13 cellular contexts compared by ENCODE assay signal in the genomic region with DNA sequence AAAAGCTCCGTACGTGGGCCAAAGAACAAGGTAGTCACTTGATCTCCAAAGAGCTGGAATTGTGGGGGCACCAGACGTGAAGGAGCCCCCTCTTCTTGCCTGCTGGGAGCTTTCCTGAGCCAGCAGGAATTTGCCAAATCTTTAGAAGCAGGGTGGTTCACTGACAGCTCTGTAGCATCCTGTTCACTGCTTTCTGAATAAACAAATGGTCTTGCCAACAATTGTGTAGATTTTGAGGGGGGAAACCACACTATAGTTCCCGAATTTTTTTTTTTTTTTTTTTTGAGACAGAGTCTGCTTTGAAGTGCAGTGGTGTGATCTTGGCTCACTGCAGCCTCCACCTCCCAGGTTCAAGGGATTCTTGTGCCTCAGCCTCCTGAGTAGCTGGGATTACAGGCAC. TPM values are rescaled to one million over a fixed set of nuclear protein-coding genes. Genes with fewer than 3 reads are reported as not detected.
DNase-seq lines count a peak whose midpoint lies in the region; ATAC-seq, FAIRE-seq and TF ChIP-seq lines count a peak whose summit lies in the region.
"Had no signal": no experiment of that assay in that cellular context is flagged by ENCODE, and none has a peak within 500 bp of the region (broad histone marks: within the 10 kb centered on the region; RNA-seq: fewer than 3 reads in every experiment).

No MANE protein-coding gene starts in this region.

- H3K36me3 ChIP-seq in OCI-LY3 (replicated peaks; ENCODE audit: low read depth, low read length) (no peaks in the 10 kb centered on the region), endothelial cell of umbilical vein (ENCODE audit: control insufficient read depth in 2 of 2, extremely low read depth in 1 of 2, insufficient read depth in 2 of 2, low read length in 2 of 2) (no peaks in the 10 kb centered on the region), neutrophil (no peaks in the 10 kb centered on the region)

- H4K20me1 ChIP-seq in OCI-LY3 (ENCODE audit: insufficient read depth, low read length) = no peaks in the 10 kb centered on the region
- no peaks in the 10 kb centered on the region for H4K20me1 ChIP-seq in endothelial cell of umbilical vein (replicated peaks; ENCODE audit: control insufficient read depth, extremely low read depth, insufficient read depth, low read length)

- H3K4me3 Mint-ChIP-seq in activated T-helper 17 cell treated with anti-CD3 and anti-CD28 coated beads, Interleukin-2, amount 50 U/mL, for 72 hours = no peak overlapping the region
- H3K4me3 Mint-ChIP-seq: activated CD4-positive, alpha-beta memory T cell treated with anti-CD3 and anti-CD28 coated beads, Interleukin-2, amount 10 ng/mL, durations not matched to agents 7 days and 5 days had no signal

- H3K4me1 ChIP-seq in A549 (peaks cover 42% of the 10 kb centered on the region), OCI-LY3 (ENCODE audit: low read length) (peaks cover 21% of the 10 kb centered on the region), endothelial cell of umbilical vein (ENCODE audit: control insufficient read depth, extremely low read depth, insufficient read depth, low read length) (peaks cover 26% of the 10 kb centered on the region), neutrophil (ENCODE audit: control insufficient read depth in 1 of 2, insufficient read depth in 1 of 2, low read depth in 1 of 2, low read length in 1 of 2) (peaks cover 56 to 57% of the 10 kb centered on the region in 2 experiments)

- no peak for DNase-seq in A549 (ENCODE audit: low read depth in 1 of 2, low spot score in 1 of 2)
- peak; percentile 79 for DNase-seq in endothelial cell of umbilical vein (ENCODE audit: low read depth, low spot score)
- no peak for DNase-seq in stimulated activated CD4-positive, alpha-beta T cell treated with anti-CD3 and anti-CD28 coated beads, Interleukin-2, amount 100 ng/mL, for 24 hours
- DNase-seq in NCI-H1436 treated with DMSO at 0.1 percent for 48 hours (lab: John Stamatoyannopoulos, UW) = no peak
- no peak for DNase-seq in superior temporal gyrus (ENCODE audit: extremely low spot score)
- DNase-seq: activated CD4-positive, alpha-beta memory T cell treated with anti-CD3 and anti-CD28 coated beads, Interleukin-2, amount 10 ng/mL, durations not matched to agents 7 days and 5 days; NCI-H345 had no signal

- H3K4me2 ChIP-seq in A549 (peak overlapping the region; percentile 61), OCI-LY3 (ENCODE audit: low read length) (peak overlapping the region; percentile 59), endothelial cell of umbilical vein (ENCODE audit: insufficient read depth, low read length) (peak overlapping the region; percentile 74)

- TF ChIP-seq RAD21 in A549 (conservative IDR thresholded peaks at IDR 0.05 in 1 of 2, IDR thresholded peaks at IDR 0.05 in 1 of 2) = no peak

- no TSS peak for BruUV-seq in endothelial cell of umbilical vein (replicated peaks; lab: Mats Ljungman, UMichigan)

- ATAC-seq in A549 = no peak
- ATAC-seq in activated T-helper 17 cell treated with anti-CD3 and anti-CD28 coated beads, Interleukin-2, amount 50 U/mL, for 72 hours (replicated peaks) = no peak

- H3K27me3 ChIP-seq in OCI-LY3 (ENCODE audit: low read depth, low read length) = peaks cover 6% of the 10 kb centered on the region
- H3K27me3 ChIP-seq in endothelial cell of umbilical vein (ENCODE audit: control insufficient read depth in 2 of 2, insufficient read depth in 2 of 2, low read length in 2 of 2) = no peaks in the 10 kb centered on the region
- H3K27me3 ChIP-seq in neutrophil = no peaks in the 10 kb centered on the region

- intact Hi-C loops in endothelial cell of umbilical vein (cut with micrococcal nuclease) = loop anchor here (1.0 to 5.0 kb wide), 5 partner anchors 38 to 376 kb away; a partner anchor contains a TSS

- TF ChIP-seq CTCF in A549 (IDR thresholded peaks at IDR 0.05) (no peak), OCI-LY3 (IDR thresholded peaks at IDR 0.05; ENCODE audit: low read depth, low read length) (no peak), endothelial cell of umbilical vein (IDR thresholded peaks at IDR 0.05; ENCODE audit: extremely low read depth in 1 of 2, insufficient read depth in 1 of 2, low read depth in 1 of 2, low read length in 2 of 2) (no peak), neutrophil (IDR thresholded peaks at IDR 0.05) (no peak)

- no peak overlapping the region for H3K27ac Mint-ChIP-seq in activated T-helper 17 cell treated with anti-CD3 and anti-CD28 coated beads, Interleukin-2, amount 50 U/mL, for 72 hours
- H3K27ac Mint-ChIP-seq: activated CD4-positive, alpha-beta memory T cell treated with anti-CD3 and anti-CD28 coated beads, Interleukin-2, amount 10 ng/mL, durations not matched to agents 7 days and 5 days had no signal

- H3K4me1 Mint-ChIP-seq in activated T-helper 17 cell treated with anti-CD3 and anti-CD28 coated beads, Interleukin-2, amount 50 U/mL, for 72 hours = peaks cover 21% of the 10 kb centered on the region

- H3K9me1 ChIP-seq in endothelial cell of umbilical vein (replicated peaks; ENCODE audit: control insufficient read depth, extremely low read depth, insufficient read depth, low read length) = no peaks in the 10 kb centered on the region

- WGBS in A549 (ENCODE audit: missing lambda C conversion rate) = 49% methylated on average over 4 of the region's 4 CpGs

- POLR2A ChIA-PET in A549 (lab: Yijun Ruan, JAX) = interaction anchor here (1.1 kb wide), 1 partner anchor 260 kb away, joined by 4 read pairs; no protein-coding TSS in a partner anchor
- POLR2A ChIA-PET in endothelial cell of umbilical vein (lab: Charles Lee) = interaction anchor here (0.7 kb wide), 4 partner anchors 39 to 491 kb away, joined by 3 to 8 read pairs (median 5); no protein-coding TSS in a partner anchor

- H2AFZ ChIP-seq in OCI-LY3 (ENCODE audit: low read depth, low read length) (peak overlapping the region; percentile 75), endothelial cell of umbilical vein (ENCODE audit: low read depth, low read length) (peak overlapping the region; percentile 53)

- dilution Hi-C loops in endothelial cell of umbilical vein (cut with MboI; ENCODE audit: extremely low pct_ligation_motif_present, low sequenced_read_pairs) = no loop called here

- TF ChIP-seq POLR2A in A549 (IDR thresholded peaks at IDR 0.05; ENCODE audit: low read length) (no peak), endothelial cell of umbilical vein (IDR thresholded peaks at IDR 0.05; ENCODE audit: low read depth, low read length) (no peak)

- CTCF ChIA-PET in A549 (lab: Yijun Ruan, JAX) (interaction anchor here (0.6 to 7.2 kb wide), 45 partner anchors 8 to 1184 kb away, joined by 3 to 98 read pairs (median 6); a partner anchor contains a TSS), endothelial cell of umbilical vein (lab: Charles Lee) (interaction anchor here (0.7 to 4.8 kb wide), 31 partner anchors 8 to 483 kb away, joined by 3 to 29 read pairs (median 5); a partner anchor contains a TSS)

- H3K4me3 ChIP-seq in A549 (no peak overlapping the region), OCI-LY3 (ENCODE audit: low read length) (no peak overlapping the region), endothelial cell of umbilical vein (replicated peaks in 1 of 3; ENCODE audit: insufficient read depth in 1 of 3, low read depth in 1 of 3, low read length in 3 of 3) (peak overlapping the region in 1 of 3 experiments; percentile 6), neutrophil (ENCODE audit: low read depth in 1 of 2, low read length in 1 of 2) (no peak overlapping the region)

- H3K9me3 ChIP-seq in A549 (no peaks in the 10 kb centered on the region), OCI-LY3 (ENCODE audit: insufficient read depth, low read length) (no peaks in the 10 kb centered on the region), endothelial cell of umbilical vein (replicated peaks; ENCODE audit: control insufficient read depth, insufficient read depth, low read length) (no peaks in the 10 kb centered on the region), neutrophil (no peaks in the 10 kb centered on the region)

- FAIRE-seq in A549 (lab: Jason Lieb, UNC) (no peak), endothelial cell of umbilical vein (lab: Jason Lieb, UNC) (peak; percentile 85)

- no peaks in the 10 kb centered on the region for H3K9me3 Mint-ChIP-seq in activated T-helper 17 cell treated with anti-CD3 and anti-CD28 coated beads, Interleukin-2, amount 50 U/mL, for 72 hours
- H3K9me3 Mint-ChIP-seq: activated CD4-positive, alpha-beta memory T cell treated with anti-CD3 and anti-CD28 coated beads, Interleukin-2, amount 10 ng/mL, durations not matched to agents 7 days and 5 days; activated naive CD4-positive, alpha-beta T cell treated with anti-CD3 and anti-CD28 coated beads, Interleukin-2, amount 50 U/mL, for 72 hours had no signal

- no peaks in the 10 kb centered on the region for H3K27me3 Mint-ChIP-seq in activated T-helper 17 cell treated with anti-CD3 and anti-CD28 coated beads, Interleukin-2, amount 50 U/mL, for 72 hours

- H3K79me2 ChIP-seq in OCI-LY3 (ENCODE audit: low read length) (no peaks in the 10 kb centered on the region), endothelial cell of umbilical vein (ENCODE audit: control insufficient read depth, insufficient read depth, low read length) (no peaks in the 10 kb centered on the region)

- H3K36me3 Mint-ChIP-seq in activated T-helper 17 cell treated with anti-CD3 and anti-CD28 coated beads, Interleukin-2, amount 50 U/mL, for 72 hours (ENCODE audit: low read depth) = no peaks in the 10 kb centered on the region
- H3K36me3 Mint-ChIP-seq: activated naive CD4-positive, alpha-beta T cell treated with anti-CD3 and anti-CD28 coated beads, Interleukin-2, amount 50 U/mL, for 72 hours had no signal

- no peak for TF ChIP-seq EP300 in A549 (IDR thresholded peaks at IDR 0.05)

- peak overlapping the region; percentile 64 to 69 for H3K27ac ChIP-seq in A549
- no peak overlapping the region for H3K27ac ChIP-seq in OCI-LY3 (ENCODE audit: low read length)
- H3K27ac ChIP-seq in endothelial cell of umbilical vein (ENCODE audit: insufficient read depth, low read depth, low read length) = peak overlapping the region; percentile 83
- peak overlapping the region; percentile 86 for H3K27ac ChIP-seq in neutrophil

- H3K9ac ChIP-seq in OCI-LY3 (ENCODE audit: low read length) = no peak overlapping the region
- peak overlapping the region; percentile 62 for H3K9ac ChIP-seq in endothelial cell of umbilical vein (replicated peaks; ENCODE audit: extremely low read depth, insufficient read depth, low read length)

RNA-seq across cellular contexts. Expression of a gene that starts 7.1 kb away (rescaled TPM):
- polyA plus RNA-seq in A549 (2011; rRNA removed) (not detected in 2 replicates), A549 (2017; fragmentation: RNase III; extraction: RNeasy Plus Mini Kit Qiagen cat#74134 plus additional on column Dnase treatment) (not detected in 3 replicates), endothelial cell of umbilical vein (not detected in 2 replicates)
- not detected in 2 replicates for polyA plus RNA-seq in A549 (2012; cell fraction: cytosol; rRNA removed)
- not detected in 2 replicates for polyA plus RNA-seq in A549 (2012; cell fraction: nucleus; rRNA removed)
- not detected in 2 replicates for polyA minus RNA-seq in A549 (2011; rRNA and poly(A)+ RNA removed)
- total RNA-seq in endothelial cell of umbilical vein = not detected in 2 replicates
- not detected in 2 replicates for polyA plus RNA-seq in endothelial cell of umbilical vein (2011; cell fraction: cytosol; rRNA removed)
- not detected in 2 replicates for polyA plus RNA-seq in endothelial cell of umbilical vein (2011; cell fraction: nucleus; rRNA removed)
- polyA plus RNA-seq in endothelial cell of umbilical vein (2012) = not detected in 2 replicates
- not detected in 2 replicates for polyA minus RNA-seq in endothelial cell of umbilical vein
- not detected for polyA minus RNA-seq in endothelial cell of umbilical vein (2011; cell fraction: cytosol; rRNA and poly(A)+ RNA removed)
- polyA minus RNA-seq in endothelial cell of umbilical vein (2011; cell fraction: nucleus; rRNA and poly(A)+ RNA removed) = not detected in 2 replicates
- total RNA-seq in activated T-helper 17 cell treated with anti-CD3 and anti-CD28 coated beads, Interleukin-2, amount 50 U/mL, for 72 hours = not detected
- total RNA-seq: activated CD4-positive, alpha-beta memory T cell treated with anti-CD3 and anti-CD28 coated beads, Interleukin-2, amount 10 ng/mL, durations not matched to agents 7 days and 5 days; activated naive CD4-positive, alpha-beta T cell treated with anti-CD3 and anti-CD28 coated beads, Interleukin-2, amount 50 U/mL, for 72 hours; LHCN-M2; SK-MEL-5 had no signal

RNA-seq across cellular contexts. Expression of a gene that starts 37.8 kb away (rescaled TPM):
- polyA plus RNA-seq in A549 (2011; rRNA removed) = 83.3 and 97.2 TPM in 2 replicates
- polyA plus RNA-seq in A549 (2012; cell fraction: cytosol; rRNA removed) = 7.0 TPM in 2 replicates
- polyA plus RNA-seq in A549 (2012; cell fraction: nucleus; rRNA removed) = 8.9 and 9.8 TPM in 2 replicates
- polyA plus RNA-seq in A549 (2017; fragmentation: RNase III; extraction: RNeasy Plus Mini Kit Qiagen cat#74134 plus additional on column Dnase treatment) = 22.4 to 27.7 TPM (median 26.9 TPM) in 3 replicates
- 125 and 150 TPM in 2 replicates for polyA minus RNA-seq in A549 (2011; rRNA and poly(A)+ RNA removed)
- total RNA-seq in endothelial cell of umbilical vein = 63.6 and 68.0 TPM in 2 replicates
- polyA plus RNA-seq in endothelial cell of umbilical vein = 15.7 and 18.3 TPM in 2 replicates
- polyA plus RNA-seq in endothelial cell of umbilical vein (2011; cell fraction: cytosol; rRNA removed) = 17.7 and 18.7 TPM in 2 replicates
- polyA plus RNA-seq in endothelial cell of umbilical vein (2011; cell fraction: nucleus; rRNA removed) = 17.7 and 19.6 TPM in 2 replicates
- polyA plus RNA-seq in endothelial cell of umbilical vein (2012) = 71.2 and 75.7 TPM in 2 replicates
- polyA minus RNA-seq in endothelial cell of umbilical vein = 81.9 and 110 TPM in 2 replicates
- polyA minus RNA-seq in endothelial cell of umbilical vein (2011; cell fraction: cytosol; rRNA and poly(A)+ RNA removed) = 36.8 TPM
- 56.4 and 79.2 TPM in 2 replicates for polyA minus RNA-seq in endothelial cell of umbilical vein (2011; cell fraction: nucleus; rRNA and poly(A)+ RNA removed)
- total RNA-seq in activated T-helper 17 cell treated with anti-CD3 and anti-CD28 coated beads, Interleukin-2, amount 50 U/mL, for 72 hours = 10 to 100 TPM; 25.9 to 34.7 TPM

RNA-seq across cellular contexts. Expression of a gene that starts 49.2 kb away (rescaled TPM):
- polyA plus RNA-seq in A549 (2011; rRNA removed) (36.4 and 38.5 TPM in 2 replicates), A549 (2017; fragmentation: RNase III; extraction: RNeasy Plus Mini Kit Qiagen cat#74134 plus additional on column Dnase treatment) (61.5 to 66.4 TPM (median 62.7 TPM) in 3 replicates), endothelial cell of umbilical vein (18.6 and 24.6 TPM in 2 replicates)
- 23.5 and 25.1 TPM in 2 replicates for polyA plus RNA-seq in A549 (2012; cell fraction: cytosol; rRNA removed)
- polyA plus RNA-seq in A549 (2012; cell fraction: nucleus; rRNA removed) = 34.7 and 44.2 TPM in 2 replicates
- 21.5 and 33.7 TPM in 2 replicates for polyA minus RNA-seq in A549 (2011; rRNA and poly(A)+ RNA removed)
- 65.8 and 75.0 TPM in 2 replicates for total RNA-seq in endothelial cell of umbilical vein
- 30.5 and 31.9 TPM in 2 replicates for polyA plus RNA-seq in endothelial cell of umbilical vein (2011; cell fraction: cytosol; rRNA removed)
- polyA plus RNA-seq in endothelial cell of umbilical vein (2011; cell fraction: nucleus; rRNA removed) = 31.7 and 31.9 TPM in 2 replicates
- 67.4 and 74.6 TPM in 2 replicates for polyA plus RNA-seq in endothelial cell of umbilical vein (2012)
- polyA minus RNA-seq in endothelial cell of umbilical vein = 24.8 and 32.6 TPM in 2 replicates
- 9.7 TPM for polyA minus RNA-seq in endothelial cell of umbilical vein (2011; cell fraction: cytosol; rRNA and poly(A)+ RNA removed)
- 37.9 and 47.1 TPM in 2 replicates for polyA minus RNA-seq in endothelial cell of umbilical vein (2011; cell fraction: nucleus; rRNA and poly(A)+ RNA removed)
- total RNA-seq in activated T-helper 17 cell treated with anti-CD3 and anti-CD28 coated beads, Interleukin-2, amount 50 U/mL, for 72 hours = 10 to 100 TPM; 24.3 to 51.0 TPM
